28 cellular contexts compared by ENCODE assay signal in the genomic region with DNA sequence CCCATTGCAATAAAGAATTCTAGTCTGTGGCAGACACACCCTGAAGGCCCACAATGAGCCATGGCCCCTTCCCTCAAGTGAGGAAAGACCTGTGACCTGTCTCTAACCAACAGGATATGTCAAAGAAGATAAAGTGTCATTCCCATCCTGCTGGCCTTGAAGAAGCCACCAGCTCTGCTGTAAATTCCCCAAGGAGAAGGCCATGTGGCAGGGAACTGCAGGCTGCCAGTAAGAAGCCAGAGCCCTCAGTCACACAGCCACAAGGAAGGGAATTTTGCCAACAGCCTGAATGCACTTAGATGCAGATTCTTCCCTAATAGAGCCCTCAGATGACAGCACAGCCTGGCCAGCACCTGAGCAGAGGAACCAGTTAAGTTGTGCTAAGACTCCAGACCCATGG. TPM values are rescaled to one million over a fixed set of nuclear protein-coding genes. Genes with fewer than 3 reads are reported as not detected.
"Had no signal": no experiment of that assay in that cellular context is flagged by ENCODE, and none has a peak within 500 bp of the region (broad histone marks: within the 10 kb centered on the region; RNA-seq: fewer than 3 reads in every experiment).

No MANE protein-coding gene starts in this region.

- H3K9me3 ChIP-seq: Peyer's patch, SJCRH30 had no signal

- H3K36me3 ChIP-seq: cardiac muscle cell, Peyer's patch, SJCRH30 had no signal

- ATAC-seq: activated CD4-positive, CD25-positive, alpha-beta regulatory T cell treated with anti-CD3 and anti-CD28 coated beads, Interleukin-2, amount 50 U/mL, for 24 hours; activated CD8-positive, alpha-beta T cell treated with anti-CD3 and anti-CD28 coated beads, Interleukin-2, amount 10 ng/mL, durations not matched to agents 7 days and 5 days; SK-N-SH treated with all-trans-retinoic acid at 6 μM for 48 hours had no signal

- H3K27ac Mint-ChIP-seq: activated CD8-positive, alpha-beta T cell treated with anti-CD3 and anti-CD28 coated beads, Interleukin-2, amount 10 ng/mL, durations not matched to agents 7 days and 5 days; activated naive CD8-positive, alpha-beta T cell treated with anti-CD3 and anti-CD28 coated beads, Interleukin-2, amount 10 ng/mL, durations not matched to agents 7 days and 5 days; brain; T-helper 2 cell treated with Interferon-gamma antibody and Interleukin-4, amounts not matched to agents 5 μg/mL and 100 μg/mL, for 36 hours had no signal

- H3K27me3 Mint-ChIP-seq: activated naive CD8-positive, alpha-beta T cell treated with anti-CD3 and anti-CD28 coated beads, Interleukin-2, amount 10 ng/mL, durations not matched to agents 7 days and 5 days had no signal

- DNase-seq: activated CD4-positive, alpha-beta T cell treated with anti-CD3 and anti-CD28 coated beads for 48 hours; activated CD4-positive, alpha-beta T cell treated with anti-CD3 and anti-CD28 coated beads, Interleukin-2, amount 50 U/mL, for 4 hours; activated CD8-positive, alpha-beta memory T cell treated with anti-CD3 and anti-CD28 coated beads, Interleukin-2, amount 50 U/mL, for 48 hours; activated CD8-positive, alpha-beta T cell treated with anti-CD3 and anti-CD28 coated beads, Interleukin-2, amount 10 ng/mL, durations not matched to agents 7 days and 5 days; activated naive CD4-positive, alpha-beta T cell treated with anti-CD3 and anti-CD28 coated beads, Interleukin-2, amount 50 U/mL, for 16 hours; activated naive CD8-positive, alpha-beta T cell treated with anti-CD3 and anti-CD28 coated beads, Interleukin-2, amount 10 ng/mL, durations not matched to agents 7 days and 5 days; activated T-cell treated with anti-CD3 and anti-CD28 coated beads, Interleukin-2, amount 50 U/mL, for 1 hour; amniotic stem cell; cerebellar nuclear complex; NCI-H1048; NCI-H146; NCI-H187 treated with DMSO at 0.1 percent for 48 hours; NCI-H2081 treated with DMSO at 0.1 percent for 48 hours; NCI-H510A treated with DMSO at 0.1 percent for 48 hours; NCI-H69; NK-92 treated with Interleukin-12 subunit alpha and Interleukin-12 subunit beta, amount 100 ng/mL, for 24 hours; Peyer's patch; Right ventricle myocardium superior; SJCRH30; SW 1271 had no signal

- H3K4me1 Mint-ChIP-seq: activated naive CD8-positive, alpha-beta T cell treated with anti-CD3 and anti-CD28 coated beads, Interleukin-2, amount 10 ng/mL, durations not matched to agents 7 days and 5 days; brain had no signal

- H3K9me3 Mint-ChIP-seq: activated naive CD8-positive, alpha-beta T cell treated with anti-CD3 and anti-CD28 coated beads, Interleukin-2, amount 10 ng/mL, durations not matched to agents 7 days and 5 days; brain; T-helper 2 cell treated with Interferon-gamma antibody and Interleukin-4, amounts not matched to agents 5 μg/mL and 100 μg/mL, for 36 hours had no signal

- H3K27me3 ChIP-seq: cardiac muscle cell, Peyer's patch, SJCRH30 had no signal

- H3K4me3 Mint-ChIP-seq: activated CD8-positive, alpha-beta T cell treated with anti-CD3 and anti-CD28 coated beads, Interleukin-2, amount 10 ng/mL, durations not matched to agents 7 days and 5 days; activated naive CD8-positive, alpha-beta T cell treated with anti-CD3 and anti-CD28 coated beads, Interleukin-2, amount 10 ng/mL, durations not matched to agents 7 days and 5 days; brain; T-helper 2 cell treated with Interferon-gamma antibody and Interleukin-4, amounts not matched to agents 5 μg/mL and 100 μg/mL, for 36 hours had no signal

- H3K36me3 Mint-ChIP-seq: activated naive CD8-positive, alpha-beta T cell treated with anti-CD3 and anti-CD28 coated beads, Interleukin-2, amount 10 ng/mL, durations not matched to agents 7 days and 5 days; brain had no signal

- H3K4me3 ChIP-seq: cardiac muscle cell, Peyer's patch, SJCRH30 had no signal

- H3K4me1 ChIP-seq: Peyer's patch, SJCRH30 had no signal

- H3K27ac ChIP-seq: cardiac muscle cell, Peyer's patch, RWPE1, SJCRH30 had no signal

RNA-seq across cellular contexts. Expression of gene VIP, which starts 24.8 kb away (rescaled TPM):
- total RNA-seq: activated CD8-positive, alpha-beta T cell treated with anti-CD3 and anti-CD28 coated beads, Interleukin-2, amount 10 ng/mL, durations not matched to agents 7 days and 5 days; activated naive CD8-positive, alpha-beta T cell treated with anti-CD3 and anti-CD28 coated beads, Interleukin-2, amount 10 ng/mL, durations not matched to agents 7 days and 5 days; cardiac muscle cell; M059J; SJCRH30; T-helper 1 cell treated with Interleukin-12 subunit alpha and Interleukin-12 subunit beta and Interleukin-4 antibody, amounts not matched to agents 30 ng/mL and 1 ng/mL, for 36 hours had no signal
- polyA plus RNA-seq: cardiac muscle cell had no signal
